8 cellular contexts compared by ENCODE assay signal in the genomic region with DNA sequence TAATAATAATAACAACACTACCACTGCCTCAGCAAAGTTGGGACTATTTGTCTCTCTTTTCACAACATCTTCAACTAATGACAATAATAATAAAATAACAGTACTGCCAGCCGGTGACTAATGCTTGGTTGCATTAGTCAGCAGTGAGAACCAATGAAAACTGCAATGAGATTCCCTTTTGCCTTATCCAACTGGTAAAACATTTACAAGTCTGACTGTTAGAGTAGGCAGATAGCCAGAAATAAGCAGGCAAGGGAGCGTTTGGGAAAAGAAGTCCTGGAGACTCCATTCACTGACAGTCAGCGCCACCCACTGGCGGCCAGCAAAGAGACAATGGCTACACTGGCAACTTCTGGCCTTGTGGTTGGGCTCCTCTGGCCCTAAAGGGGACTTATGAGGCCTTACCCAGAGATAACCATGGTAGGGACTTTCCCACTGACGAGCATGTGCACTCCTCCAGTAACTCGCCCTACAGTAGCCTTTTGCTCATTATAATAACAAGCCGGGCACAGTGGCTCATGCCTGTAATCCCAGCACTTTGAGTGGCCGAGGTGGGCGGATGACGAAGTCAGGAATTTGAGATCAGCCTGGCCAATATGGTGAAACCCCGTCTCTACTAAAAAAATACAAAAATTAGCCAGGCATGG. TPM values are rescaled to one million over a fixed set of nuclear protein-coding genes. Genes with fewer than 3 reads are reported as not detected.
DNase-seq lines count a peak whose midpoint lies in the region; ATAC-seq and TF ChIP-seq lines count a peak whose summit lies in the region.

No MANE protein-coding gene starts in this region.

- DNase-seq in Caco-2 (peak; percentile 89 to 90), GM23248 (peak; percentile 97), NCI-H2107 (lab: John Stamatoyannopoulos, UW) (peak; percentile 23), globus pallidus (ENCODE audit: low spot score) (peak; percentile 35)

- H3K36me3 Mint-ChIP-seq in Caco-2 (ENCODE audit: insufficient read depth, unreplicated experiment), result peaks cover 5% of the 10 kb centered on the region

- H3K27ac Mint-ChIP-seq in Caco-2 (ENCODE audit: unreplicated experiment), result no peak overlapping the region

- in situ Hi-C loops in GM23248 (cut with MboI), result no loop called here

- H3K27me3 Mint-ChIP-seq in Caco-2 (ENCODE audit: insufficient read depth, unreplicated experiment), result no peaks in the 10 kb centered on the region

- peaks cover 21% of the 10 kb centered on the region for H3F3A ChIP-seq in GM23248 (ENCODE audit: insufficient read depth)

- no peak for ATAC-seq in GM21723 (IDR thresholded peaks at IDR 0.05; ENCODE audit: unreplicated experiment)
- no peak for ATAC-seq in GM18867 (IDR thresholded peaks at IDR 0.05; ENCODE audit: unreplicated experiment)

- peak overlapping the region; percentile 77 for H3K27ac ChIP-seq in GM23248
- H3K27ac ChIP-seq in parathyroid adenoma, result no peak overlapping the region

- H3K9me3 Mint-ChIP-seq in Caco-2 (ENCODE audit: unreplicated experiment), result no peaks in the 10 kb centered on the region

- intact Hi-C loops in Caco-2 (cut with micrococcal nuclease; ENCODE audit: unreplicated experiment), result loop anchor here (1.0 to 5.0 kb wide), 5 partner anchors 33 to 157 kb away; no protein-coding TSS in a partner anchor

- H3K79me2 ChIP-seq in GM23248 (ENCODE audit: insufficient read depth) (peaks cover 11% of the 10 kb centered on the region), parathyroid adenoma (peaks cover 11% of the 10 kb centered on the region)

- no peak overlapping the region for H3K4me3 Mint-ChIP-seq in Caco-2 (ENCODE audit: unreplicated experiment)

- TF ChIP-seq CTCF in Caco-2 (IDR thresholded peaks at IDR 0.05; ENCODE audit: insufficient read depth in 1 of 2, low read depth in 1 of 2, low read length in 1 of 2, severe bottlenecking in 1 of 2, unreplicated experiment in 1 of 2), result peak; percentile 75 to 91
- TF ChIP-seq CTCF in WI38 (IDR thresholded peaks at IDR 0.05; ENCODE audit: low read depth, low read length), result peak; percentile 70
- TF ChIP-seq CTCF in parathyroid adenoma (IDR thresholded peaks at IDR 0.05), result peak; percentile 26

- H3K9ac ChIP-seq in GM23248, result peak overlapping the region; percentile 64
- H3K9ac ChIP-seq in parathyroid adenoma, result no peak overlapping the region

- peak overlapping the region; percentile 55 for H3K4me2 ChIP-seq in GM23248 (ENCODE audit: unreplicated experiment)
- H3K4me2 ChIP-seq in parathyroid adenoma (ENCODE audit: low read length), result no peak overlapping the region

- no peaks in the 10 kb centered on the region for H3K9me2 ChIP-seq in GM23248 (ENCODE audit: insufficient read depth)

- H3K4me3 ChIP-seq in Caco-2 (ENCODE audit: low read depth, low read length) (no peak overlapping the region), GM23248 (peak overlapping the region; percentile 47; the same call in 1 of the 2 replicates), WI38 (ENCODE audit: low read depth, low read length) (no peak overlapping the region), parathyroid adenoma (ENCODE audit: low read depth, low read length) (no peak overlapping the region)

- H3K9me3 ChIP-seq in Caco-2 (no peaks in the 10 kb centered on the region), GM23248 (ENCODE audit: low read depth) (no peaks in the 10 kb centered on the region), parathyroid adenoma (ENCODE audit: control insufficient read depth, low read length) (no peaks in the 10 kb centered on the region)

- H3K27me3 ChIP-seq in Caco-2 (replicated peaks; ENCODE audit: control insufficient read depth, insufficient read depth, low read length) (no peaks in the 10 kb centered on the region), GM23248 (replicated peaks; ENCODE audit: insufficient read depth) (no peaks in the 10 kb centered on the region), parathyroid adenoma (ENCODE audit: control insufficient read depth, insufficient read depth, low read length) (no peaks in the 10 kb centered on the region)

- 7 to 8% methylated on average over 11 of the region's 11 CpGs for WGBS in GM23248 (ENCODE audit: low coverage in 1 of 2, low lambda C conversion rate in 2 of 2, missing lambda C conversion rate in 2 of 2), 2 experiments

- CTCF ChIA-PET in Caco-2 (lab: Charles Lee), result interaction anchor here (2.6 kb wide), 1 partner anchor 33 kb away, joined by 9 read pairs; no protein-coding TSS in a partner anchor

- no TSS peak for BruUV-seq in Caco-2 (replicated peaks; lab: Mats Ljungman, UMichigan)

- peaks cover 46% of the 10 kb centered on the region for H3K4me1 Mint-ChIP-seq in Caco-2 (ENCODE audit: low read depth, unreplicated experiment)

- H4K20me1 ChIP-seq in GM23248 (ENCODE audit: insufficient read depth), result 0 out of 2 replicates have a peak, but pooled peaks cover 7% of the 10 kb centered on the region

- H2AFZ ChIP-seq in GM23248 (peak overlapping the region; percentile 53), parathyroid adenoma (peak overlapping the region; percentile 22)

- H3K36me3 ChIP-seq in Caco-2 (ENCODE audit: control insufficient read depth, insufficient read depth, low read length) (no peaks in the 10 kb centered on the region; the same call in 1 of the 2 replicates), GM23248 (ENCODE audit: low read depth) (no peaks in the 10 kb centered on the region), parathyroid adenoma (ENCODE audit: control insufficient read depth, insufficient read depth, low read length) (no peaks in the 10 kb centered on the region)

- peaks cover 14% of the 10 kb centered on the region for H3K4me1 ChIP-seq in Caco-2
- peaks cover 25% of the 10 kb centered on the region for H3K4me1 ChIP-seq in GM23248 (ENCODE audit: insufficient read depth)
- peaks cover 13% of the 10 kb centered on the region for H3K4me1 ChIP-seq in parathyroid adenoma

- POLR2A ChIA-PET in Caco-2 (lab: Charles Lee), result no interaction called here

RNA-seq across cellular contexts. Expression of a gene that starts 3.4 kb away (rescaled TPM):
- 104 and 119 TPM in 2 replicates for total RNA-seq in Caco-2 (2022)
- 22.2 and 32.0 TPM in 2 replicates for total RNA-seq in GM23248 (2014; rRNA removed; shearing (Covaris generic))
- 84.2 and 88.7 TPM in 2 replicates for polyA plus RNA-seq in GM23248 (2016; fragmentation: Nextera tagmentation; extraction: Ambion mirVana)

RNA-seq across cellular contexts. Expression of a gene that starts 21.2 kb away (rescaled TPM):
- total RNA-seq in Caco-2 (2022), result not detected in 2 replicates
- total RNA-seq in GM23248 (2014; rRNA removed; shearing (Covaris generic)), result not detected in 2 replicates
- polyA plus RNA-seq in GM23248 (2016; fragmentation: Nextera tagmentation; extraction: Ambion mirVana), result not detected in 2 replicates

Comparison
In these comparisons a context has a peak if more than half of its experiments do, and no peak if none do; other contexts are left out.
1. DNase-seq: peak in every context shown above with its lines; median percentile 97 in GM23248; 90 in Caco-2; 35 in globus pallidus; 23 in NCI-H2107.
2. CTCF ChIP-seq: peak in every context shown above with its lines; median percentile 83 in Caco-2; 70 in WI38; 26 in parathyroid adenoma.